8 cellular contexts compared by ENCODE assay signal in the genomic region with DNA sequence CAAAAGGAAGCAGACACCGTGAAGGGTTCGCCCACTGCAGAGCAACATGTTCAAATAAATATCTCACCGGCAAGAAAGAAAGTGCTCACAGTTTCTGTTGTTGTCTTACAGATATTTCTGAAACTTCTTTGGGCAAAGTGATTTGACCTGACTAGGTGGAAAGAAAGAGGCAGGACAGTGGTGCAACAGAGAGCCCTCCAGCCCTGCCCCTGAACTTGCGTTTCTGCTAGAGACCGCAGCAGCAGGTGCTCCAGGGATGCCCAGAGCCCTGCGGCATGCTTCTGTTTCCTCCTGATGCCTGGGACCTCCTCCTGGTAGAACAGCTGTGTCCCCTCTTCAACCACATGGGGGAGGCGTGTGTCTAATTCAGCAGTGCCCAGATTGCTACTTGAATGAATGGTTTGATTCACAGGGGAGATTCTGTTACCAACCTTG.
DNase-seq lines count a peak whose midpoint lies in the region; ATAC-seq and TF ChIP-seq lines count a peak whose summit lies in the region.

No MANE protein-coding gene starts in this region.

- H3K27me3 ChIP-seq in adipocyte (replicated peaks; ENCODE audit: control insufficient read depth, insufficient read depth, low read length), result no peaks in the 10 kb centered on the region

- ATAC-seq in GM19467 (IDR thresholded peaks at IDR 0.05; ENCODE audit: unreplicated experiment) (peak; percentile 62), mucosa of descending colon (peak; percentile 27), HG03159 (IDR thresholded peaks at IDR 0.05; ENCODE audit: unreplicated experiment) (no peak)

- H3K36me3 ChIP-seq in adipocyte (ENCODE audit: control insufficient read depth, insufficient read depth, low read length, severe bottlenecking), result peaks cover 5% of the 10 kb centered on the region
- no peaks in the 10 kb centered on the region for H3K36me3 ChIP-seq in mucosa of descending colon (ENCODE audit: low read depth)

- peaks cover 37% of the 10 kb centered on the region for H3K4me1 ChIP-seq in adipocyte (ENCODE audit: control insufficient read depth, insufficient read depth, low read length)
- H3K4me1 ChIP-seq in mucosa of descending colon (ENCODE audit: low read depth), result no peaks in the 10 kb centered on the region

- DNase-seq in Ammon's horn (ENCODE audit: low spot score) (peak; percentile 52), NCI-H526 treated with DMSO at 0.1 percent for 48 hours (lab: John Stamatoyannopoulos, UW) (peak; percentile 21), adipocyte (ENCODE audit: low read depth) (peak; percentile 67), mucosa of descending colon (peak in 1 of 3 donors; percentile 26), cortex of kidney (lab: John Stamatoyannopoulos, UW) (no peak)
- no peak for DNase-seq in activated CD4-positive, CD25-positive, alpha-beta regulatory T cell (lab: John Stamatoyannopoulos, UW)

- no peak overlapping the region for H3K4me3 ChIP-seq in adipocyte (ENCODE audit: low read length)
- no peak overlapping the region for H3K4me3 ChIP-seq in mucosa of descending colon

- intact Hi-C loops in mucosa of descending colon (cut with DNase I, micrococcal nuclease), result no loop called here

- no peak overlapping the region for H3K9ac ChIP-seq in adipocyte (ENCODE audit: low read length)

- no peak for TF ChIP-seq CTCF in mucosa of descending colon (IDR thresholded peaks at IDR 0.05)

- no peaks in the 10 kb centered on the region for H3K9me3 ChIP-seq in adipocyte (ENCODE audit: control insufficient read depth, low read length)
- peaks cover 8% of the 10 kb centered on the region for H3K9me3 ChIP-seq in mucosa of descending colon

Comparison
In these comparisons a context has a peak if more than half of its experiments do, and no peak if none do; other contexts are left out.
1. DNase-seq: peak in Ammon's horn (single experiment), NCI-H526 treated with DMSO at 0.1 percent for 48 hours (single experiment) and adipocyte (single experiment); none in activated CD4-positive, CD25-positive, alpha-beta regulatory T cell (0 of 4) and cortex of kidney (single experiment).